Comparison of ENCODE assay signal across 8 cellular contexts in genomic region chr1:6600410-6601048, GRCh38. TPM values are rescaled to one million over a fixed set of nuclear protein-coding genes. Genes with fewer than 3 reads are reported as not detected.
DNase-seq lines count a peak whose midpoint lies in the region; ATAC-seq and TF ChIP-seq lines count a peak whose summit lies in the region.

No MANE protein-coding gene starts in this region.

- DNase-seq in D341Med (ENCODE audit: low spot score): peak; percentile 57
- DNase-seq in Jurkat, Clone E6-1 (ENCODE audit: low read depth, low spot score): no peak
- DNase-seq in cardiac fibroblast (ENCODE audit: low read depth in 2 of 2): peak in 1 of 2 donors; percentile 26
- no peak for DNase-seq in NCI-H1436 treated with DMSO at 0.1 percent for 48 hours (lab: John Stamatoyannopoulos, UW)
- no peak for DNase-seq in foreskin melanocyte

- H3K4me3 ChIP-seq in Jurkat, Clone E6-1 (ENCODE audit: low read length): peak overlapping the region; percentile 88
- H3K4me3 ChIP-seq in cardiac fibroblast (replicated peaks in 1 of 2; ENCODE audit: low read depth in 2 of 2, low read length in 2 of 2): peak overlapping the region; percentile 98 to 99
- H3K4me3 ChIP-seq in mononuclear cell (ENCODE audit: low read length): peak overlapping the region; percentile 84

- H3K27me3 ChIP-seq in mononuclear cell (ENCODE audit: insufficient read depth, low read length): no peaks in the 10 kb centered on the region

- H3K4me1 ChIP-seq in mononuclear cell (ENCODE audit: insufficient read depth, low read length): peaks cover 56% of the 10 kb centered on the region

- no peaks in the 10 kb centered on the region for H3K9me3 ChIP-seq in mononuclear cell (ENCODE audit: low read depth, low read length)

- no peak for ATAC-seq in HG02759 (IDR thresholded peaks at IDR 0.05; ENCODE audit: unreplicated experiment)
- no peak for ATAC-seq in HG02642 (IDR thresholded peaks at IDR 0.05; ENCODE audit: poor library complexity, unreplicated experiment)

- no peak for TF ChIP-seq CTCF in cardiac fibroblast (IDR thresholded peaks at IDR 0.05; ENCODE audit: low read depth, low read length)

RNA-seq across cellular contexts. Expression of gene KLHL21, which starts 2.1 kb away (rescaled TPM):
- 16.4 TPM for polyA plus RNA-seq in Jurkat, Clone E6-1 (2012; ENCODE audit: insufficient read depth, insufficient read length)
- total RNA-seq in mononuclear cell: 57.4 TPM

RNA-seq across cellular contexts. Expression of gene PHF13, which starts 13.0 kb away (rescaled TPM):
- polyA plus RNA-seq in Jurkat, Clone E6-1 (2012; ENCODE audit: insufficient read depth, insufficient read length): 16.1 TPM
- 4.7 TPM for total RNA-seq in mononuclear cell

RNA-seq across cellular contexts. Expression of gene ZBTB48, which starts 20.7 kb away (rescaled TPM):
- polyA plus RNA-seq in Jurkat, Clone E6-1 (2012; ENCODE audit: insufficient read depth, insufficient read length): 28.3 TPM
- total RNA-seq in mononuclear cell: 13.1 TPM

RNA-seq across cellular contexts. Expression of gene THAP3, which starts 24.1 kb away (rescaled TPM):
- 26.9 TPM for polyA plus RNA-seq in Jurkat, Clone E6-1 (2012; ENCODE audit: insufficient read depth, insufficient read length)
- total RNA-seq in mononuclear cell: 7.6 TPM

RNA-seq across cellular contexts. Expression of gene TAS1R1, which starts 45.4 kb away (rescaled TPM):
- not detected for polyA plus RNA-seq in Jurkat, Clone E6-1 (2012; ENCODE audit: insufficient read depth, insufficient read length)
- total RNA-seq in mononuclear cell: 0.10 TPM
